ENCODE assay signal across 21 cellular contexts in genomic region chr1:200131551-200132125, GRCh38.
DNase-seq lines count a peak whose midpoint lies in the region; ATAC-seq, FAIRE-seq and TF ChIP-seq lines count a peak whose summit lies in the region.
"Had no signal": no experiment of that assay in that cellular context is flagged by ENCODE, and none has a peak within 500 bp of the region (broad histone marks: within the 10 kb centered on the region; RNA-seq: fewer than 3 reads in every experiment).

No MANE protein-coding gene starts in this region.

- 0 out of 2 replicates have a peak overlapping the region, but pooled peaks have one; percentile 31 for H3K27ac ChIP-seq in PC-9
- H3K27ac ChIP-seq: right atrium auricular region, RWPE1 had no signal

- no peaks in the 10 kb centered on the region for H4K20me1 ChIP-seq in PC-9 (ENCODE audit: insufficient read depth)
- H4K20me1 ChIP-seq: BLaER1 treated with 17β-estradiol and CSF1 and Interleukin-3, amounts not matched to agents 10 nM and 100 nM had no signal

- no peak overlapping the region for H2AFZ ChIP-seq in PC-9

- no peak for TF ChIP-seq POLR2A in GM12891 (IDR thresholded peaks at IDR 0.05; ENCODE audit: low read depth, low read length)

- POLR2A ChIA-PET in PC-9 (lab: Charles Lee; ENCODE audit: unreplicated experiment): interaction anchor here (0.7 kb wide), 2 partner anchors 21 to 298 kb away, joined by 3 read pairs; no protein-coding TSS in a partner anchor

- peaks cover 40% of the 10 kb centered on the region for H3K4me1 ChIP-seq in PC-9 (replicated peaks; ENCODE audit: insufficient read depth)
- H3K4me1 ChIP-seq: right atrium auricular region had no signal

- peak overlapping the region; percentile 45; the same call in 1 of the 2 replicates for H3K4me2 ChIP-seq in PC-9

- no TSS peak for BruUV-seq in PC-9 (replicated peaks; lab: Mats Ljungman, UMichigan)

- no peaks in the 10 kb centered on the region for H3K27me3 Mint-ChIP-seq in natural killer cell treated with Interleukin-12 subunit alpha and Interleukin-12 subunit beta and Interleukin-15 and Interleukin-18, amount 100 ng/mL, for 72 hours
- H3K27me3 Mint-ChIP-seq in activated T-cell treated with anti-CD3 and anti-CD28 coated beads, Interleukin-2, amount 50 U/mL, for 4 hours (ENCODE audit: low read depth): no peaks in the 10 kb centered on the region
- H3K27me3 Mint-ChIP-seq: activated T-helper 17 cell treated with anti-CD3 and anti-CD28 coated beads, Interleukin-2, amount 50 U/mL, for 72 hours had no signal

- no peaks in the 10 kb centered on the region for H3K9me3 Mint-ChIP-seq in natural killer cell treated with Interleukin-12 subunit alpha and Interleukin-12 subunit beta and Interleukin-15 and Interleukin-18, amount 100 ng/mL, for 72 hours
- no peaks in the 10 kb centered on the region for H3K9me3 Mint-ChIP-seq in activated T-cell treated with anti-CD3 and anti-CD28 coated beads, Interleukin-2, amount 50 U/mL, for 4 hours
- H3K9me3 Mint-ChIP-seq: activated CD4-positive, alpha-beta T cell treated with anti-CD3 and anti-CD28 coated beads, Interleukin-2, amount 10 ng/mL, durations not matched to agents 24 days and 14 days; activated T-helper 17 cell treated with anti-CD3 and anti-CD28 coated beads, Interleukin-2, amount 50 U/mL, for 72 hours; nephron had no signal

- 0 out of 2 replicates have a peak, but pooled peaks cover 4% of the 10 kb centered on the region for H3K9me3 ChIP-seq in PC-9 (ENCODE audit: insufficient read depth, low read depth)
- H3K9me3 ChIP-seq: BLaER1 treated with 17β-estradiol and CSF1 and Interleukin-3, amounts not matched to agents 10 nM and 100 nM; right atrium auricular region had no signal

- no peaks in the 10 kb centered on the region for H3K9me2 ChIP-seq in PC-9 (ENCODE audit: insufficient read depth)

- H3K36me3 Mint-ChIP-seq in natural killer cell treated with Interleukin-12 subunit alpha and Interleukin-12 subunit beta and Interleukin-15 and Interleukin-18, amount 100 ng/mL, for 72 hours: no peaks in the 10 kb centered on the region
- no peaks in the 10 kb centered on the region for H3K36me3 Mint-ChIP-seq in activated T-cell treated with anti-CD3 and anti-CD28 coated beads, Interleukin-2, amount 50 U/mL, for 4 hours (ENCODE audit: insufficient read depth)

- H3K27ac Mint-ChIP-seq in natural killer cell treated with Interleukin-12 subunit alpha and Interleukin-12 subunit beta and Interleukin-15 and Interleukin-18, amount 100 ng/mL, for 72 hours: peak overlapping the region in 1 of 2 donors; percentile 94
- H3K27ac Mint-ChIP-seq: activated CD4-positive, alpha-beta T cell treated with anti-CD3 and anti-CD28 coated beads, Interleukin-2, amount 10 ng/mL, durations not matched to agents 24 days and 14 days; activated T-helper 17 cell treated with anti-CD3 and anti-CD28 coated beads, Interleukin-2, amount 50 U/mL, for 72 hours; nephron had no signal

- FAIRE-seq in GM12891 (lab: Jason Lieb, UNC): peak; percentile 35

- no peak for TF ChIP-seq CTCF in PC-9 (conservative IDR thresholded peaks at IDR 0.05)
- TF ChIP-seq CTCF in foreskin fibroblast (IDR thresholded peaks at IDR 0.05; ENCODE audit: low read depth, low read length): no peak

- no peak overlapping the region for H3K4me3 Mint-ChIP-seq in natural killer cell treated with Interleukin-12 subunit alpha and Interleukin-12 subunit beta and Interleukin-15 and Interleukin-18, amount 100 ng/mL, for 72 hours
- no peak overlapping the region for H3K4me3 Mint-ChIP-seq in activated T-cell treated with anti-CD3 and anti-CD28 coated beads, Interleukin-2, amount 50 U/mL, for 4 hours
- H3K4me3 Mint-ChIP-seq: activated CD4-positive, alpha-beta T cell treated with anti-CD3 and anti-CD28 coated beads, Interleukin-2, amount 10 ng/mL, durations not matched to agents 24 days and 14 days; activated T-helper 17 cell treated with anti-CD3 and anti-CD28 coated beads, Interleukin-2, amount 50 U/mL, for 72 hours; nephron had no signal

- intact Hi-C loops in PC-9 (cut with micrococcal nuclease; ENCODE audit: unreplicated experiment): loop anchor here (5.0 to 10.0 kb wide), 2 partner anchors 173 to 444 kb away; no protein-coding TSS in a partner anchor

- peak; percentile 58 to 59 for ATAC-seq in natural killer cell treated with Interleukin-12 subunit alpha and Interleukin-12 subunit beta and Interleukin-15 and Interleukin-18, amount 100 ng/mL, for 72 hours
- ATAC-seq in GM18520 (IDR thresholded peaks at IDR 0.05; ENCODE audit: unreplicated experiment): no peak
- ATAC-seq in activated T-cell treated with anti-CD3 and anti-CD28 coated beads, Interleukin-2, amount 50 U/mL, for 4 hours: no peak
- ATAC-seq: activated T-helper 17 cell treated with anti-CD3 and anti-CD28 coated beads, Interleukin-2, amount 50 U/mL, for 72 hours had no signal

- H3K36me3 ChIP-seq in PC-9 (ENCODE audit: low read depth): no peaks in the 10 kb centered on the region
- H3K36me3 ChIP-seq: BLaER1 treated with 17β-estradiol and CSF1 and Interleukin-3, amounts not matched to agents 10 nM and 100 nM; right atrium auricular region had no signal

- H3K79me2 ChIP-seq in PC-9 (ENCODE audit: low read depth): no peaks in the 10 kb centered on the region

- no peaks in the 10 kb centered on the region for H3K27me3 ChIP-seq in PC-9 (ENCODE audit: insufficient read depth, low read depth)
- H3K27me3 ChIP-seq: BLaER1 treated with 17β-estradiol and CSF1 and Interleukin-3, amounts not matched to agents 10 nM and 100 nM; right atrium auricular region had no signal

- CTCF ChIA-PET in PC-9 (lab: Charles Lee): interaction anchor here (0.6 kb wide), 1 partner anchor 1427 kb away, joined by 7 read pairs; no protein-coding TSS in a partner anchor

- H3F3A ChIP-seq in PC-9 (ENCODE audit: insufficient read depth, low read depth): peaks cover 32% of the 10 kb centered on the region

- DNase-seq in GM12891 (ENCODE audit: insufficient read length, low spot score) (no peak), PC-9 (peak; percentile 17 to 77), foreskin fibroblast (peak; percentile 23 to 26), COLO829 (ENCODE audit: low spot score) (no peak), NCI-H748 (lab: John Stamatoyannopoulos, UW; ENCODE audit: unreplicated experiment) (no peak)
- no peak for DNase-seq in natural killer cell treated with Interleukin-12 subunit alpha and Interleukin-12 subunit beta and Interleukin-15 and Interleukin-18, amount 100 ng/mL, for 72 hours (ENCODE audit: low spot score)
- DNase-seq in activated T-cell treated with anti-CD3 and anti-CD28 coated beads, Interleukin-2, amount 50 U/mL, for 4 hours: no peak
- DNase-seq: activated CD4-positive, alpha-beta T cell treated with anti-CD3 and anti-CD28 coated beads, Interleukin-2, amount 10 ng/mL, durations not matched to agents 24 days and 14 days; anterior cingulate cortex; effector memory CD4-positive, alpha-beta T cell; foreskin melanocyte; GF-D8; H7; NCI-H510A; stimulated activated naive CD4-positive, alpha-beta T cell had no signal

- peaks cover 23 to 27% of the 10 kb centered on the region in 2 donors for H3K4me1 Mint-ChIP-seq in natural killer cell treated with Interleukin-12 subunit alpha and Interleukin-12 subunit beta and Interleukin-15 and Interleukin-18, amount 100 ng/mL, for 72 hours (ENCODE audit: low read depth in 2 of 2)
- H3K4me1 Mint-ChIP-seq in activated T-cell treated with anti-CD3 and anti-CD28 coated beads, Interleukin-2, amount 50 U/mL, for 4 hours (ENCODE audit: low read depth): peaks cover 19% of the 10 kb centered on the region

- H3K4me3 ChIP-seq in PC-9 (no peak overlapping the region), foreskin fibroblast (ENCODE audit: low read depth in 1 of 2, low read length in 2 of 2) (no peak overlapping the region)
- H3K4me3 ChIP-seq: BLaER1 treated with 17β-estradiol and CSF1 and Interleukin-3, amounts not matched to agents 10 nM and 100 nM; right atrium auricular region had no signal

TF ChIP-seq in GM12891, 5 proteins besides CTCF, POLR2A, EP300 and RAD21:
- TF ChIP-seq SPI1 (IDR thresholded peaks at IDR 0.05; ENCODE audit: low read depth, low read length) (no peak), POLR2AphosphoS5 (IDR thresholded peaks at IDR 0.05; ENCODE audit: low read depth, low read length) (no peak), POU2F2 (IDR thresholded peaks at IDR 0.05; ENCODE audit: low read depth, low read length) (no peak), PAX5 (IDR thresholded peaks at IDR 0.05; ENCODE audit: insufficient read depth, low read length, severe bottlenecking) (no peak), TAF1 (IDR thresholded peaks at IDR 0.05; ENCODE audit: low read depth, low read length) (no peak)
TF ChIP-seq in GM12891: peak in this region for 0.

Comparison
In these comparisons a context has a peak if more than half of its experiments do, and no peak if none do; other contexts are left out.
1. DNase-seq: peak in PC-9 (2 of 2) and foreskin fibroblast (2 of 2); none in GM12891 (single experiment), natural killer cell treated with Interleukin-12 subunit alpha and Interleukin-12 subunit beta and Interleukin-15 and Interleukin-18, amount 100 ng/mL, for 72 hours (single experiment), activated T-cell treated with anti-CD3 and anti-CD28 coated beads, Interleukin-2, amount 50 U/mL, for 4 hours (single experiment), COLO829 (single experiment) and NCI-H748 (single experiment).
2. ATAC-seq: peak in natural killer cell treated with Interleukin-12 subunit alpha and Interleukin-12 subunit beta and Interleukin-15 and Interleukin-18, amount 100 ng/mL, for 72 hours (2 of 2); none in GM18520 (single experiment) and activated T-cell treated with anti-CD3 and anti-CD28 coated beads, Interleukin-2, amount 50 U/mL, for 4 hours (0 of 2).